Comparison of ENCODE assay signal across 8 cellular contexts in the genomic region with DNA sequence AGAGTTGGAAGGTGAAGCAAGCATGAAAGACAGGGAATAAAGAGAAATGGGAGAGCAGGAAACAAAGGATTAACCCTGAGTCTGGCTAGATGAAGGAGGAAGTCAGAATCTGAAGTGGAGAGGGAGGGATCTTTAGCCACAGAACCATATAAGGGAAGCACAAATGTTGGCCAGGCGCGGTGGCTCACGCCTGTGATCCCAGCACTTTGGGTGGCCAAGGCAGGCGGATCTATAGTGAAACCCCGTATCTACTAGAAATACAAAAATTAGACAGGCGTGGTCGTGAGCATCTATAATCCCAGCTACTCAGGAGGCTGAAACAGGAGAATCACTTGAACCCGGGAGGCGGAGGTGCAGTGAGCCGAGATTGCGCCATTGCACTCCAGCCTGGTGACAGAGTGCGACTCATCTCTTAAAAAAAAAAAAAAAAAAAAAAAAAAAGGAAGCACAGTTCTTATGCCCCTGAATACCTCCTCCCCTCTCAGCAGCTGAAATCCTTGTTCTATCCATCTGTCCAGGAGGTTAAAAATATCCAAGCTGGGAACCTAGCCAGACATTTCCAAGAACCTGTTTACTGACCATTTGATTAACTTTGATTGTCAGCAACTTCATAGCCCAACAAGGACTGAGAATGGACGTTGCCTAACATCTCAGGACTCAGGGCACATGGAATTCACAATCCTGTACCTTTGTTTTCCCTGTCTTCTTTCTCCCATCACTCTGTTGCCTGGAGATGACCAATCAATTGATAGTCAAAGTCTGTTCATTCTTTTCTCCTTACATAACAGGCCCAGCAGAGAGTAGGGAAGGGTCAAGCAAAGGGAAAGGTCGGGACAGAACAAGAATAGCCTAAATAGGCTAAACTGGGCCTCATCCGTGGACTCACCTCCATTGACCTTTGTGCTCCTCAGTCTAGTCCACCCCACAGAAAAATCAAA.
A peak's percentile ranks its signal among the peaks of the same experiment; 100 is the strongest.
DNase-seq lines count a peak whose midpoint lies in the region; ATAC-seq lines count a peak whose summit lies in the region.

No MANE protein-coding gene starts in this region.

- H3K9ac ChIP-seq in stomach smooth muscle (ENCODE audit: low read length in 2 of 2): peak overlapping the region; percentile 39 to 55

- H3K27ac ChIP-seq in angular gyrus (ENCODE audit: low read depth, low read length) (peak overlapping the region; percentile 22), stomach smooth muscle (ENCODE audit: low read length) (peak overlapping the region; percentile 94)

- peak; percentile 62 for DNase-seq in GDM1 (lab: John Stamatoyannopoulos, UW)
- peak; percentile 66 for DNase-seq in NCI-H2196 (lab: John Stamatoyannopoulos, UW; ENCODE audit: unreplicated experiment)
- DNase-seq in iris pigment epithelial cell (ENCODE audit: low read depth): peak; percentile 63

- no peaks in the 10 kb centered on the region for H3K9me3 ChIP-seq in stomach smooth muscle (ENCODE audit: control insufficient read depth in 2 of 2, low read length in 2 of 2)

- H3K36me3 ChIP-seq in stomach smooth muscle (ENCODE audit: control insufficient read depth in 2 of 2, insufficient read depth in 2 of 2, low read length in 2 of 2): no peaks in the 10 kb centered on the region

- H3K27me3 ChIP-seq in stomach smooth muscle (ENCODE audit: control insufficient read depth in 1 of 2, insufficient read depth in 2 of 2, low read length in 2 of 2): no peaks in the 10 kb centered on the region

- peaks cover 40% of the 10 kb centered on the region for H3K4me1 ChIP-seq in stomach smooth muscle (ENCODE audit: control insufficient read depth, insufficient read depth, low read length)

- H3K4me3 ChIP-seq in stomach smooth muscle (ENCODE audit: low read length in 2 of 2): peak overlapping the region in 1 of 2 donors; percentile 61

- ATAC-seq in HG03280 (IDR thresholded peaks at IDR 0.05; ENCODE audit: unreplicated experiment): no peak
- ATAC-seq in GM19463 (IDR thresholded peaks at IDR 0.05; ENCODE audit: unreplicated experiment): no peak
- no peak for ATAC-seq in GM18861 (IDR thresholded peaks at IDR 0.05; ENCODE audit: unreplicated experiment)
